In genomic region chr15:52963865-52964264, GRCh38 we compare ENCODE assay signal across 22 cellular contexts.
DNase-seq lines count a peak whose midpoint lies in the region; ATAC-seq, FAIRE-seq and TF ChIP-seq lines count a peak whose summit lies in the region.
"Had no signal": no experiment of that assay in that cellular context is flagged by ENCODE, and none has a peak within 500 bp of the region (broad histone marks: within the 10 kb centered on the region; RNA-seq: fewer than 3 reads in every experiment).

No MANE protein-coding gene starts in this region.

- H3K4ac ChIP-seq in H1 (replicated peaks; ENCODE audit: insufficient read length, low read depth, low read length) = no peak overlapping the region

- DNase-seq in H1 (ENCODE audit: low read depth in 1 of 2, low spot score in 2 of 2) (no peak), left lobe of liver (ENCODE audit: low spot score) (no peak), progenitor cell of endocrine pancreas (ENCODE audit: low spot score, unreplicated experiment) (no peak)
- DNase-seq in stimulated activated naive CD8-positive, alpha-beta T cell treated with anti-CD3 and anti-CD28 coated beads, Interleukin-15, amount 100 ng/mL, for 72 hours = no peak
- DNase-seq in stimulated activated CD4-positive, alpha-beta T cell treated with anti-CD3 and anti-CD28 coated beads, Interleukin-4, amount 100 ng/mL, for 1 hour = no peak
- DNase-seq: 8988T; ACHN; BE2C; C1 segment of cervical spinal cord; CD4-positive, alpha-beta memory T cell; CD4-positive, CD25-positive, alpha-beta regulatory T cell; CD8-positive, alpha-beta memory T cell; COR-L47; DMS 273 treated with DMSO at 0.1 percent for 48 hours; DMS79 treated with DMSO at 0.1 percent for 48 hours; GF-D8 had no signal

- no peak overlapping the region for H3K27ac ChIP-seq in H1 (ENCODE audit: low read depth, low read length)
- H3K27ac ChIP-seq: BLaER1 had no signal

- peaks cover 2% of the 10 kb centered on the region for H3K36me3 Mint-ChIP-seq in progenitor cell of endocrine pancreas (ENCODE audit: insufficient read depth)
- H3K36me3 Mint-ChIP-seq: CD14-positive monocyte; CD4-positive, alpha-beta memory T cell; CD4-positive, CD25-positive, alpha-beta regulatory T cell; CD8-positive, alpha-beta memory T cell had no signal

- TF ChIP-seq POLR2A in H1 (IDR thresholded peaks at IDR 0.05; ENCODE audit: control extremely low read depth in 1 of 2, low read depth in 2 of 2, low read length in 2 of 2) = no peak

- H2AFZ ChIP-seq in H1 (ENCODE audit: low read length) = no peak overlapping the region

- peak; percentile 66 for FAIRE-seq in H1 (lab: Jason Lieb, UNC)
- FAIRE-seq: A204.1, G401.6, GM12891, GM19239 had no signal

- H2BK15ac ChIP-seq in H1 (ENCODE audit: low read length) = no peak overlapping the region

- H3K4me1 ChIP-seq in H1 (replicated peaks in 1 of 4; ENCODE audit: control insufficient read depth in 3 of 4, insufficient read depth in 4 of 4, low read length in 3 of 4) = peaks cover 0 to 6% (median 1%) of the 10 kb centered on the region in 4 experiments; a peak in 3 of 7 replicates
- H3K4me1 ChIP-seq: BE2C had no signal

- H3K9me3 Mint-ChIP-seq in progenitor cell of endocrine pancreas (ENCODE audit: low read depth) = peaks cover 14% of the 10 kb centered on the region
- H3K9me3 Mint-ChIP-seq in stimulated activated naive CD8-positive, alpha-beta T cell treated with anti-CD3 and anti-CD28 coated beads, Interleukin-15, amount 100 ng/mL, for 72 hours = peaks cover 0 to 8% of the 10 kb centered on the region in 2 donors

- no peaks in the 10 kb centered on the region for H3K27me3 Mint-ChIP-seq in progenitor cell of endocrine pancreas
- peaks cover 9% of the 10 kb centered on the region for H3K27me3 Mint-ChIP-seq in stimulated activated naive CD8-positive, alpha-beta T cell treated with anti-CD3 and anti-CD28 coated beads, Interleukin-15, amount 100 ng/mL, for 72 hours

- peak overlapping the region; percentile 8 for H3K4me3 Mint-ChIP-seq in progenitor cell of endocrine pancreas (ENCODE audit: low read depth)
- H3K4me3 Mint-ChIP-seq in stimulated activated naive CD8-positive, alpha-beta T cell treated with anti-CD3 and anti-CD28 coated beads, Interleukin-15, amount 100 ng/mL, for 72 hours = no peak overlapping the region
- H3K4me3 Mint-ChIP-seq: CD14-positive monocyte; CD4-positive, alpha-beta memory T cell; CD4-positive, CD25-positive, alpha-beta regulatory T cell; CD8-positive, alpha-beta memory T cell had no signal

- no peak overlapping the region for H3K4me3 ChIP-seq in H1 (ENCODE audit: extremely low read depth in 1 of 4, insufficient read depth in 2 of 4, low read depth in 3 of 4, low read length in 4 of 4)
- H3K4me3 ChIP-seq: BLaER1 had no signal

- no peak overlapping the region for H4K8ac ChIP-seq in H1 (ENCODE audit: extremely low read depth, insufficient read depth, low read length)

- H3K79me1 ChIP-seq in H1 (ENCODE audit: low read depth, low read length) = no peaks in the 10 kb centered on the region

- no peaks in the 10 kb centered on the region for H3K23me2 ChIP-seq in H1 (ENCODE audit: low read depth, low read length)

- H3K56ac ChIP-seq in H1 (replicated peaks; ENCODE audit: insufficient read length, low read depth, low read length) = no peak overlapping the region

- no peaks in the 10 kb centered on the region for H3K27me3 ChIP-seq in H1 (replicated peaks in 1 of 4; ENCODE audit: control insufficient read depth in 3 of 4, extremely low read depth in 1 of 4, insufficient read depth in 3 of 4, low read length in 3 of 4)
- H3K27me3 ChIP-seq: BE2C, BLaER1 had no signal

- no peak overlapping the region for H2BK120ac ChIP-seq in H1 (replicated peaks; ENCODE audit: low read depth, low read length)

- H2BK5ac ChIP-seq in H1 (ENCODE audit: low read depth, low read length) = no peak overlapping the region

- no peak overlapping the region for H4K5ac ChIP-seq in H1 (ENCODE audit: insufficient read length, low read depth, low read length)

- no peak overlapping the region for H3K14ac ChIP-seq in H1 (ENCODE audit: insufficient read length)

- H4K20me1 ChIP-seq in H1 (replicated peaks in 1 of 2; ENCODE audit: control insufficient read depth in 1 of 2, insufficient read depth in 2 of 2, low read length in 2 of 2) = no peaks in the 10 kb centered on the region
- H4K20me1 ChIP-seq: BLaER1 had no signal

- CTCF ChIA-PET in H1 (lab: Charles Lee; ENCODE audit: partially characterized antibody) = interaction anchor here (0.6 kb wide), 1 partner anchor 249 kb away, joined by 4 read pairs; no protein-coding TSS in a partner anchor

- peaks cover 15% of the 10 kb centered on the region for H3K4me1 Mint-ChIP-seq in progenitor cell of endocrine pancreas (ENCODE audit: low read depth)
- no peaks in the 10 kb centered on the region for H3K4me1 Mint-ChIP-seq in stimulated activated naive CD8-positive, alpha-beta T cell treated with anti-CD3 and anti-CD28 coated beads, Interleukin-15, amount 100 ng/mL, for 72 hours
- H3K4me1 Mint-ChIP-seq: CD14-positive monocyte; CD4-positive, alpha-beta memory T cell; CD4-positive, CD25-positive, alpha-beta regulatory T cell; CD8-positive, alpha-beta memory T cell had no signal

- no peak overlapping the region for H3K4me2 ChIP-seq in H1 (ENCODE audit: insufficient read depth in 1 of 2, low read depth in 2 of 2, low read length in 2 of 2)
- H3K4me2 ChIP-seq: BLaER1 had no signal

- no peak overlapping the region for H2BK12ac ChIP-seq in H1 (ENCODE audit: low read depth, low read length)

- no peak overlapping the region for H3K9ac ChIP-seq in H1 (replicated peaks in 1 of 4; ENCODE audit: extremely low read depth in 1 of 4, low read depth in 3 of 4, low read length in 3 of 4)
- H3K9ac ChIP-seq: BLaER1 had no signal

- TF ChIP-seq EP300 in H1 (IDR thresholded peaks at IDR 0.05; ENCODE audit: borderline replicate concordance in 1 of 2, low read depth in 2 of 2, low read length in 2 of 2) = no peak

- no peak overlapping the region for H2BK20ac ChIP-seq in H1 (ENCODE audit: low read length)

- POLR2A ChIA-PET in H1 (lab: Charles Lee; ENCODE audit: partially characterized antibody) = no interaction called here

- H2AK5ac ChIP-seq in H1 (ENCODE audit: low read depth, low read length) = no peak overlapping the region

- no peaks in the 10 kb centered on the region for H3K79me2 ChIP-seq in H1 (ENCODE audit: control insufficient read depth in 1 of 2, insufficient read depth in 2 of 2, low read length in 2 of 2)

- no peak for TF ChIP-seq CTCF in H1 (IDR thresholded peaks at IDR 0.05; ENCODE audit: control extremely low read depth in 1 of 3, insufficient read depth in 1 of 3, low read depth in 1 of 3, low read length in 3 of 3)
- TF ChIP-seq CTCF in progenitor cell of endocrine pancreas (IDR thresholded peaks at IDR 0.05; ENCODE audit: unreplicated experiment) = no peak

- no peak for TF ChIP-seq RAD21 in H1 (IDR thresholded peaks at IDR 0.05 in 1 of 2, conservative IDR thresholded peaks at IDR 0.05 in 1 of 2; ENCODE audit: low read depth in 2 of 2, low read length in 2 of 2)

- no peaks in the 10 kb centered on the region for H3K9me3 ChIP-seq in H1 (ENCODE audit: insufficient read depth in 2 of 2, low read depth in 1 of 2, low read length in 1 of 2)
- H3K9me3 ChIP-seq: BLaER1 had no signal

- no peak overlapping the region for H3K18ac ChIP-seq in H1 (ENCODE audit: extremely low read depth, low read length)

- H4K91ac ChIP-seq in H1 (replicated peaks; ENCODE audit: insufficient read length, low read length) = no peak overlapping the region

- peak overlapping the region; percentile 38 for H3K27ac Mint-ChIP-seq in progenitor cell of endocrine pancreas
- H3K27ac Mint-ChIP-seq in stimulated activated naive CD8-positive, alpha-beta T cell treated with anti-CD3 and anti-CD28 coated beads, Interleukin-15, amount 100 ng/mL, for 72 hours = no peak overlapping the region
- H3K27ac Mint-ChIP-seq: CD14-positive monocyte; CD4-positive, alpha-beta memory T cell; CD4-positive, CD25-positive, alpha-beta regulatory T cell; CD8-positive, alpha-beta memory T cell had no signal

- no peak overlapping the region for H3K23ac ChIP-seq in H1 (ENCODE audit: insufficient read length)

- peak; percentile 91 for ATAC-seq in left lobe of liver
- ATAC-seq in stimulated activated naive CD8-positive, alpha-beta T cell treated with anti-CD3 and anti-CD28 coated beads, Interleukin-15, amount 100 ng/mL, for 72 hours = no peak

- H3K36me3 ChIP-seq in H1 (ENCODE audit: control insufficient read depth in 2 of 4, insufficient read depth in 4 of 4, low read length in 3 of 4) = no peaks in the 10 kb centered on the region
- H3K36me3 ChIP-seq: BE2C, BLaER1 had no signal

TF ChIP-seq in H1, 55 proteins besides CTCF, POLR2A, EP300 and RAD21:
- TF ChIP-seq RBBP5 (IDR thresholded peaks at IDR 0.05; ENCODE audit: borderline replicate concordance, low read depth, low read length) = no peak
- no peak for TF ChIP-seq HDAC2 (IDR thresholded peaks at IDR 0.05; ENCODE audit: borderline replicate concordance in 1 of 2, low read depth in 2 of 2, low read length in 2 of 2)
